Comparison of ENCODE assay signal across 2 cellular contexts in genomic region chr13:25652764-25653163, GRCh38.
TF ChIP-seq lines count a peak whose summit lies in the region.

No MANE protein-coding gene starts in this region.

TF ChIP-seq in HepG2, 621 proteins besides CTCF, POLR2A, EP300 and RAD21 (continued from another document):
- TF ChIP-seq NFE2L2 (IDR thresholded peaks at IDR 0.05; ENCODE audit: low read length): 0 out of 2 replicates have a peak, but pooled peaks have one; percentile 12

TF ChIP-seq in H1, 55 proteins besides CTCF, POLR2A, EP300 and RAD21:
- TF ChIP-seq TEAD4 (IDR thresholded peaks at IDR 0.05; ENCODE audit: low read depth, low read length) (no peak), MAFK (IDR thresholded peaks at IDR 0.05; ENCODE audit: low read depth, low read length) (peak; percentile 95), BACH1 (IDR thresholded peaks at IDR 0.05; ENCODE audit: low read length) (peak; percentile 99)
